28 cellular contexts compared by ENCODE assay signal in genomic region chr18:78751664-78752063, GRCh38.
"Had no signal": no experiment of that assay in that cellular context is flagged by ENCODE, and none has a peak within 500 bp of the region (broad histone marks: within the 10 kb centered on the region; RNA-seq: fewer than 3 reads in every experiment).

No MANE protein-coding gene starts in this region.

- H3K4me1 Mint-ChIP-seq: activated CD4-positive, alpha-beta T cell treated with anti-CD3 and anti-CD28 coated beads, Interleukin-2, amount 10 ng/mL, durations not matched to agents 24 days and 14 days; activated naive CD4-positive, alpha-beta T cell treated with anti-CD3 and anti-CD28 coated beads, Interleukin-2, amount 50 U/mL, for 24 hours; brain; IgD-negative memory B cell had no signal

- H3K27me3 ChIP-seq: adrenal gland had no signal

- H3K9me3 ChIP-seq: adrenal gland had no signal

- H3K4me1 ChIP-seq: adrenal gland had no signal

- H3K36me3 ChIP-seq: adrenal gland, WERI-Rb-1 had no signal

- H3K4me3 Mint-ChIP-seq: activated CD4-positive, alpha-beta T cell treated with anti-CD3 and anti-CD28 coated beads, Interleukin-2, amount 10 ng/mL, durations not matched to agents 24 days and 14 days; activated CD8-positive, alpha-beta T cell treated with anti-CD3 and anti-CD28 coated beads for 36 hours; activated naive CD4-positive, alpha-beta T cell treated with anti-CD3 and anti-CD28 coated beads, Interleukin-2, amount 50 U/mL, for 24 hours; brain; IgD-negative memory B cell had no signal

- ATAC-seq: activated CD8-positive, alpha-beta T cell treated with anti-CD3 and anti-CD28 coated beads for 36 hours; Right ventricle myocardium inferior had no signal

- H3K36me3 Mint-ChIP-seq: activated naive CD4-positive, alpha-beta T cell treated with anti-CD3 and anti-CD28 coated beads, Interleukin-2, amount 50 U/mL, for 24 hours; brain; IgD-negative memory B cell had no signal

- DNase-seq: activated CD4-positive, alpha-beta T cell treated with anti-CD3 and anti-CD28 coated beads for 1 hour; activated CD4-positive, alpha-beta T cell treated with anti-CD3 and anti-CD28 coated beads, Interleukin-2, amount 10 ng/mL, durations not matched to agents 24 days and 14 days; activated CD4-positive, alpha-beta T cell treated with anti-CD3 and anti-CD28 coated beads, Interleukin-2, amount 50 U/mL, for 4 hours; activated CD4-positive, CD25-positive, alpha-beta regulatory T cell; activated CD8-positive, alpha-beta T cell treated with anti-CD3 and anti-CD28 coated beads for 36 hours; activated gamma-delta T cell; activated naive CD4-positive, alpha-beta T cell treated with Interleukin-2 at 50 U/mL for 16 hours; activated T-cell treated with anti-CD3 and anti-CD28 coated beads for 4 hours; activated T-cell treated with anti-CD3 and anti-CD28 coated beads, Interleukin-2, amount 50 U/mL, for 48 hours; adrenal gland; central memory CD4-positive, alpha-beta T cell; Karpas-422; KBM-7; NCI-H1105; NCI-H1417 treated with DMSO at 0.1 percent for 48 hours; NCI-H187 treated with DMSO at 0.1 percent for 48 hours; NCI-H2081; NCI-H226; NCI-H446 treated with DMSO at 0.1 percent for 48 hours; NCI-H524 treated with DMSO at 0.1 percent for 48 hours; RPMI8226; SIG-M5; T1000 had no signal

- H3K27ac ChIP-seq: adrenal gland, WERI-Rb-1 had no signal

- H3K9me3 Mint-ChIP-seq: activated CD4-positive, alpha-beta T cell treated with anti-CD3 and anti-CD28 coated beads, Interleukin-2, amount 10 ng/mL, durations not matched to agents 24 days and 14 days; activated CD8-positive, alpha-beta T cell treated with anti-CD3 and anti-CD28 coated beads for 36 hours; activated naive CD4-positive, alpha-beta T cell treated with anti-CD3 and anti-CD28 coated beads, Interleukin-2, amount 50 U/mL, for 24 hours had no signal

- H3K27me3 Mint-ChIP-seq: activated CD4-positive, alpha-beta T cell treated with anti-CD3 and anti-CD28 coated beads, Interleukin-2, amount 10 ng/mL, durations not matched to agents 24 days and 14 days; brain; IgD-negative memory B cell had no signal

- H3K4me3 ChIP-seq: adrenal gland had no signal

- H3K27ac Mint-ChIP-seq: activated CD4-positive, alpha-beta T cell treated with anti-CD3 and anti-CD28 coated beads, Interleukin-2, amount 10 ng/mL, durations not matched to agents 24 days and 14 days; activated CD8-positive, alpha-beta T cell treated with anti-CD3 and anti-CD28 coated beads for 36 hours; activated naive CD4-positive, alpha-beta T cell treated with anti-CD3 and anti-CD28 coated beads, Interleukin-2, amount 50 U/mL, for 24 hours; brain; IgD-negative memory B cell had no signal
